In the genomic region with DNA sequence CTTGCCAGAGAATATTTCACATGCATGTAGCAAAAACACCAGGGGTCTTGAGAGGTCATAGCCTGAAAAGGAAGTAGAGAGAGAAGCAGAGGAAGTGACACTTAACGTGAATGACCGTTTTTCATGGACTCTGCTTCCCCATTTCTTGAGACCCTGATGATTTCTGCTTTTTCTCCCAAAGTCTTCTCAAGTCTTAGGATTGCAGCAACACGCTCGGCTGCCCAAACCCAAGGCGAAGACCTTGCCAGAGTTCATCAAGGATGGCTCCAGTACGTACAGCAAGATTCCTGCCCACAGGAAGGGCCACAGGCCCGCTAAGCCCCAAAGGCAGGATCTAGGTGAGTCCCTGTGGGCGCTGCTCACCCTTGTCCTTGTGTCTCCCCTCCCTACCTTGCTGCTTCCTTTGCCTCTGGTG, we compare ENCODE assay signal across 8 cellular contexts. TPM values are rescaled to one million over a fixed set of nuclear protein-coding genes. Genes with fewer than 3 reads are reported as not detected.
DNase-seq lines count a peak whose midpoint lies in the region; ATAC-seq and TF ChIP-seq lines count a peak whose summit lies in the region.

No MANE protein-coding gene starts in this region.

- peak overlapping the region; percentile 75 for H3K27ac Mint-ChIP-seq in activated T-cell treated with anti-CD3 and anti-CD28 coated beads, Interleukin-2, amount 50 U/mL, for 24 hours
- H3K27ac Mint-ChIP-seq in activated B cell treated with CpG ODN at 0.5 μM for 24 hours: peak overlapping the region; percentile 77

- H3K27ac ChIP-seq in lower lobe of right lung (peak overlapping the region; percentile 75), thymus (ENCODE audit: low read depth) (peak overlapping the region; percentile 10), mesenchymal stem cell (ENCODE audit: low read length, poor library complexity, severe bottlenecking) (no peak overlapping the region)

- no peak overlapping the region for H4K91ac ChIP-seq in mesenchymal stem cell (ENCODE audit: low read length)

- H2BK120ac ChIP-seq in mesenchymal stem cell (ENCODE audit: low read depth, low read length): no peak overlapping the region

- DNase-seq in activated T-cell treated with anti-CD3 and anti-CD28 coated beads, Interleukin-2, amount 50 U/mL, for 24 hours: no peak
- no peak for DNase-seq in activated T-cell treated with anti-CD3 and anti-CD28 coated beads for 4 hours
- DNase-seq in activated B cell treated with CpG ODN at 0.5 μM for 24 hours: no peak
- DNase-seq in lower lobe of right lung: no peak
- no peak for DNase-seq in mesenchymal stem cell

- H3K9me3 ChIP-seq in lower lobe of right lung: no peaks in the 10 kb centered on the region
- peaks cover 1% of the 10 kb centered on the region for H3K9me3 ChIP-seq in thymus (ENCODE audit: control insufficient read depth)
- no peaks in the 10 kb centered on the region for H3K9me3 ChIP-seq in mesenchymal stem cell (ENCODE audit: control insufficient read depth, low read length)

- peaks cover 50% of the 10 kb centered on the region for H3K4me1 Mint-ChIP-seq in activated T-cell treated with anti-CD3 and anti-CD28 coated beads, Interleukin-2, amount 50 U/mL, for 24 hours (ENCODE audit: low read depth)
- peaks cover 62% of the 10 kb centered on the region for H3K4me1 Mint-ChIP-seq in activated B cell treated with CpG ODN at 0.5 μM for 24 hours

- no peak overlapping the region for H2BK5ac ChIP-seq in mesenchymal stem cell (ENCODE audit: low read depth, low read length, poor library complexity, severe bottlenecking)

- H3K14ac ChIP-seq in mesenchymal stem cell (ENCODE audit: low read length in 2 of 2): no peak overlapping the region

- POLR2A ChIA-PET in activated B cell treated with CpG ODN at 0.5 μM for 24 hours (lab: Charles Lee): interaction anchor here (2.5 kb wide), 1 partner anchor 11 kb away, joined by 30 read pairs; a partner anchor contains a TSS

- H3K27me3 ChIP-seq in lower lobe of right lung (ENCODE audit: low read depth) (no peaks in the 10 kb centered on the region), thymus (ENCODE audit: control insufficient read depth, insufficient read depth) (no peaks in the 10 kb centered on the region), mesenchymal stem cell (ENCODE audit: control insufficient read depth in 1 of 2, insufficient read depth in 1 of 2, low read length in 2 of 2) (no peaks in the 10 kb centered on the region)

- H2AFZ ChIP-seq in mesenchymal stem cell (ENCODE audit: low read depth, low read length): no peak overlapping the region

- TF ChIP-seq CTCF in activated B cell treated with CpG ODN at 0.5 μM for 24 hours (IDR thresholded peaks at IDR 0.05): no peak
- TF ChIP-seq CTCF in lower lobe of right lung (IDR thresholded peaks at IDR 0.05): no peak

- no peaks in the 10 kb centered on the region for H3K9me3 Mint-ChIP-seq in activated T-cell treated with anti-CD3 and anti-CD28 coated beads, Interleukin-2, amount 50 U/mL, for 24 hours
- H3K9me3 Mint-ChIP-seq in activated B cell treated with CpG ODN at 0.5 μM for 24 hours: no peaks in the 10 kb centered on the region

- 86% methylated on average over 8 of the region's 8 CpGs for WGBS in thymus
- WGBS in mesenchymal stem cell: 93% methylated on average over 8 of the region's 8 CpGs

- CTCF ChIA-PET in activated B cell treated with CpG ODN at 0.5 μM for 24 hours (lab: Charles Lee): no interaction called here

- intact Hi-C loops in activated B cell treated with CpG ODN at 0.5 μM for 24 hours (cut with micrococcal nuclease): no loop called here
- intact Hi-C loops in lower lobe of right lung (cut with DNase I): no loop called here

- peaks cover 54% of the 10 kb centered on the region for H3K4me1 ChIP-seq in lower lobe of right lung
- peaks cover 10% of the 10 kb centered on the region for H3K4me1 ChIP-seq in thymus (ENCODE audit: control insufficient read depth, insufficient read depth, low read length)
- peaks cover 6% of the 10 kb centered on the region for H3K4me1 ChIP-seq in mesenchymal stem cell (ENCODE audit: control insufficient read depth, insufficient read depth, low read depth, low read length)

- ATAC-seq in activated B cell treated with CpG ODN at 0.5 μM for 24 hours (ENCODE audit: low read depth) (no peak), lower lobe of right lung (peak; percentile 63 to 69), GM18868 (IDR thresholded peaks at IDR 0.05; ENCODE audit: unreplicated experiment) (no peak), GM19395 (IDR thresholded peaks at IDR 0.05; ENCODE audit: unreplicated experiment) (no peak)

- no peak overlapping the region for H3K4me3 ChIP-seq in lower lobe of right lung
- H3K4me3 ChIP-seq in thymus (ENCODE audit: low read length): no peak overlapping the region
- H3K4me3 ChIP-seq in mesenchymal stem cell (ENCODE audit: insufficient read depth in 1 of 2, low read depth in 1 of 2, low read length in 2 of 2): no peak overlapping the region

- no peak overlapping the region for H3K4me2 ChIP-seq in mesenchymal stem cell (ENCODE audit: low read length, poor library complexity, severe bottlenecking)

- H3K4me3 Mint-ChIP-seq in activated T-cell treated with anti-CD3 and anti-CD28 coated beads, Interleukin-2, amount 50 U/mL, for 24 hours: no peak overlapping the region
- no peak overlapping the region for H3K4me3 Mint-ChIP-seq in activated B cell treated with CpG ODN at 0.5 μM for 24 hours

- no peak overlapping the region for H3K23ac ChIP-seq in mesenchymal stem cell (ENCODE audit: low read length in 2 of 2)

- no peak overlapping the region for H2AK5ac ChIP-seq in mesenchymal stem cell (ENCODE audit: low read length, severe bottlenecking)

- H3K36me3 Mint-ChIP-seq in activated T-cell treated with anti-CD3 and anti-CD28 coated beads, Interleukin-2, amount 50 U/mL, for 24 hours (ENCODE audit: low read depth): peaks cover 80% of the 10 kb centered on the region
- H3K36me3 Mint-ChIP-seq in activated B cell treated with CpG ODN at 0.5 μM for 24 hours (ENCODE audit: low read depth): peaks cover 73% of the 10 kb centered on the region

- peaks cover 81% of the 10 kb centered on the region for H3K36me3 ChIP-seq in lower lobe of right lung
- H3K36me3 ChIP-seq in thymus (ENCODE audit: control insufficient read depth, insufficient read depth): peaks cover 52% of the 10 kb centered on the region
- H3K36me3 ChIP-seq in mesenchymal stem cell (ENCODE audit: control insufficient read depth in 1 of 2, insufficient read depth in 2 of 2, low read depth in 1 of 2, low read length in 2 of 2): peaks cover 41 to 53% of the 10 kb centered on the region in 2 experiments

- no peaks in the 10 kb centered on the region for H3K27me3 Mint-ChIP-seq in activated T-cell treated with anti-CD3 and anti-CD28 coated beads, Interleukin-2, amount 50 U/mL, for 24 hours
- H3K27me3 Mint-ChIP-seq in activated B cell treated with CpG ODN at 0.5 μM for 24 hours: no peaks in the 10 kb centered on the region

- no peak overlapping the region for H3K4ac ChIP-seq in mesenchymal stem cell (ENCODE audit: low read depth in 1 of 2, low read length in 2 of 2)

- H2BK15ac ChIP-seq in mesenchymal stem cell (ENCODE audit: low read depth, poor library complexity, severe bottlenecking): no peak overlapping the region

- no peak overlapping the region for H3K9ac ChIP-seq in mesenchymal stem cell (ENCODE audit: low read length)

- H3K79me1 ChIP-seq in mesenchymal stem cell (replicated peaks; ENCODE audit: low read length, poor library complexity, severe bottlenecking): peaks cover 4% of the 10 kb centered on the region

- no peak overlapping the region for H3K18ac ChIP-seq in mesenchymal stem cell (ENCODE audit: low read depth in 1 of 2, low read length in 2 of 2)

- no peak overlapping the region for H2BK12ac ChIP-seq in mesenchymal stem cell (ENCODE audit: low read length in 2 of 2)

- H4K8ac ChIP-seq in mesenchymal stem cell (ENCODE audit: low read length): no peak overlapping the region

RNA-seq across cellular contexts. Expression of a gene that starts 12.8 kb away (rescaled TPM):
- total RNA-seq in activated B cell treated with CpG ODN at 0.5 μM for 24 hours: 56.1 and 78.6 TPM in 2 replicates
- 161 TPM for total RNA-seq in lower lobe of right lung
- polyA plus RNA-seq in thymus: 64.4 TPM
- 5.9 TPM for polyA plus RNA-seq in mesenchymal stem cell (2013, experiment 1 of 2)
- polyA plus RNA-seq in mesenchymal stem cell (2013, experiment 2 of 2): 5.3 TPM

RNA-seq across cellular contexts. Expression of a gene that starts 29.3 kb away (rescaled TPM):
- 53.7 and 55.1 TPM in 2 replicates for total RNA-seq in activated B cell treated with CpG ODN at 0.5 μM for 24 hours
- total RNA-seq in lower lobe of right lung: 26.3 TPM
- 52.9 TPM for polyA plus RNA-seq in thymus
- polyA plus RNA-seq in mesenchymal stem cell (2013, experiment 1 of 2): 14.3 TPM
- polyA plus RNA-seq in mesenchymal stem cell (2013, experiment 2 of 2): 14.6 TPM

RNA-seq across cellular contexts. Expression of a gene that starts 49.7 kb away (rescaled TPM):
- total RNA-seq in activated B cell treated with CpG ODN at 0.5 μM for 24 hours (not detected in 2 replicates), lower lobe of right lung (15.4 TPM)
- polyA plus RNA-seq in thymus: 1.9 TPM
- 0.08 TPM for polyA plus RNA-seq in mesenchymal stem cell (2013, experiment 1 of 2)
- 0.04 TPM for polyA plus RNA-seq in mesenchymal stem cell (2013, experiment 2 of 2)

RNA-seq across cellular contexts. Expression of a gene that starts 54.5 kb away (rescaled TPM):
- total RNA-seq in activated B cell treated with CpG ODN at 0.5 μM for 24 hours: 48.3 and 52.0 TPM in 2 replicates
- 31.3 TPM for total RNA-seq in lower lobe of right lung
- polyA plus RNA-seq in thymus: 39.7 TPM
- polyA plus RNA-seq in mesenchymal stem cell (2013, experiment 1 of 2): 34.6 TPM
- 34.0 TPM for polyA plus RNA-seq in mesenchymal stem cell (2013, experiment 2 of 2)

Comparison
In these comparisons a context has a peak if more than half of its experiments do, and no peak if none do; other contexts are left out.
1. ATAC-seq: peak in lower lobe of right lung (2 of 2); none in activated B cell treated with CpG ODN at 0.5 μM for 24 hours (single experiment), GM18868 (single experiment) and GM19395 (single experiment).
2. RNA of a gene that starts 49.7 kb away (total RNA-seq): 15.4 TPM in lower lobe of right lung (single experiment); not detected in activated B cell treated with CpG ODN at 0.5 μM for 24 hours; every median in the first group is over 10 times any median in the second.